9 cellular contexts compared by ENCODE assay signal in genomic region chr1:202010042-202011015, GRCh38. TPM values are rescaled to one million over a fixed set of nuclear protein-coding genes. Genes with fewer than 3 reads are reported as not detected.
DNase-seq lines count a peak whose midpoint lies in the region; ATAC-seq, FAIRE-seq and TF ChIP-seq lines count a peak whose summit lies in the region.
"Had no signal": no experiment of that assay in that cellular context is flagged by ENCODE, and none has a peak within 500 bp of the region (broad histone marks: within the 10 kb centered on the region; RNA-seq: fewer than 3 reads in every experiment).

Gene ELF3, plus strand, starts transcription at chr1:202010587. Its CDS starts 550 bp downstream, at chr1:202011137.

- TF ChIP-seq CTCF in GM10266 (IDR thresholded peaks at IDR 0.05; ENCODE audit: control insufficient read depth, insufficient read depth, low read depth, missing control alignments) = no peak
- no peak for TF ChIP-seq CTCF in MM.1S (IDR thresholded peaks at IDR 0.05; ENCODE audit: low read length)
- TF ChIP-seq CTCF in GM12878 (IDR thresholded peaks at IDR 0.05 in 2 of 3, conservative IDR thresholded peaks at IDR 0.05 in 1 of 3; ENCODE audit: control insufficient read depth in 2 of 3, extremely low read depth in 1 of 3, insufficient read depth in 1 of 3, low read depth in 3 of 3, low read length in 3 of 3) = no peak
- TF ChIP-seq CTCF in mesothelial cell of epicardium (IDR thresholded peaks at IDR 0.05; ENCODE audit: unreplicated experiment) = no peak
- no peak for TF ChIP-seq CTCF in esophagus muscularis mucosa (IDR thresholded peaks at IDR 0.05)

- no peak for TF ChIP-seq POLR2A in GM12878 (IDR thresholded peaks at IDR 0.05; ENCODE audit: low read depth, low read length)
- TF ChIP-seq POLR2A in esophagus muscularis mucosa (IDR thresholded peaks at IDR 0.05; ENCODE audit: low read depth) = no peak

- H3K4me2 ChIP-seq in MM.1S (ENCODE audit: low read depth, low read length) (peak within 1 kb of the TSS; percentile 56), GM12878 (ENCODE audit: control insufficient read depth, insufficient read depth) (peak within 1 kb of the TSS; percentile 75)

- H3K4me1 ChIP-seq in MM.1S (ENCODE audit: low read length) (peaks cover 11% of the 10 kb centered on the region), GM12878 (ENCODE audit: control insufficient read depth, insufficient read depth, low read length) (peaks cover 11% of the 10 kb centered on the region), esophagus muscularis mucosa (peaks cover 0 to 12% (median 2%) of the 10 kb centered on the region in 4 donors)
- H3K4me1 ChIP-seq in naive thymus-derived CD4-positive, alpha-beta T cell (ENCODE audit: control insufficient read depth in 2 of 2, insufficient read depth in 2 of 2, low read length in 2 of 2) = no peaks in the 10 kb centered on the region

- H3K79me2 ChIP-seq in MM.1S (ENCODE audit: low read length) (no peaks in the 10 kb centered on the region), GM12878 (ENCODE audit: control insufficient read depth, insufficient read depth, low read length) (no peaks in the 10 kb centered on the region)

- WGBS in GM12878 (ENCODE audit: insufficient coverage, insufficient replicate concordance, low lambda C conversion rate, missing lambda C conversion rate) = 40% methylated on average over 24 of the region's 24 CpGs
- 81% methylated on average over 11 of the region's 24 CpGs for WGBS in esophagus muscularis mucosa

- DNase-seq in GM10266 (ENCODE audit: extremely low spot score) (peak; percentile 43), MM.1S (peak; percentile 81), GM12878 (ENCODE audit: low read depth, low spot score) (peak; percentile 60), mesothelial cell of epicardium (ENCODE audit: low spot score in 2 of 2, unreplicated experiment in 2 of 2) (peak; percentile 38 to 76), esophagus muscularis mucosa (ENCODE audit: extremely low spot score) (no peak), occipital lobe (lab: John Stamatoyannopoulos, UW) (no peak)
- DNase-seq in naive thymus-derived CD4-positive, alpha-beta T cell = no peak

- H4K20me1 ChIP-seq in MM.1S (ENCODE audit: insufficient read depth, low read length) = no peaks in the 10 kb centered on the region
- H4K20me1 ChIP-seq in GM12878 (ENCODE audit: control insufficient read depth, insufficient read depth) = no peaks in the 10 kb centered on the region

- H3K36me3 Mint-ChIP-seq in mesothelial cell of epicardium = peaks cover 12% of the 10 kb centered on the region
- peaks cover 0 to 14% (median 4%) of the 10 kb centered on the region in 5 donors for H3K36me3 Mint-ChIP-seq in naive thymus-derived CD4-positive, alpha-beta T cell

- BruUV-seq in GM12878 (replicated peaks; lab: Mats Ljungman, UMichigan) = TSS peak; percentile 71

- peak within 1 kb of the TSS; percentile 100 for H3K27ac Mint-ChIP-seq in mesothelial cell of epicardium
- no peak within 1 kb of the TSS for H3K27ac Mint-ChIP-seq in naive thymus-derived CD4-positive, alpha-beta T cell

- H2AFZ ChIP-seq in MM.1S (ENCODE audit: low read length) (peak within 1 kb of the TSS; percentile 64), GM12878 (ENCODE audit: control insufficient read depth, low read depth, low read length) (peak within 1 kb of the TSS; percentile 68)

- TF ChIP-seq EP300 in GM12878 (IDR thresholded peaks at IDR 0.05; ENCODE audit: borderline replicate concordance in 1 of 2, control insufficient read depth in 1 of 2, low read depth in 2 of 2, low read length in 2 of 2) = no peak
- TF ChIP-seq EP300 in esophagus muscularis mucosa (IDR thresholded peaks at IDR 0.05) = no peak

- TF ChIP-seq RAD21 in GM12878 (IDR thresholded peaks at IDR 0.05; ENCODE audit: insufficient read depth, low read depth, low read length) = no peak

- H3K4me3 ChIP-seq in MM.1S (ENCODE audit: low read length) (no peak within 1 kb of the TSS), GM12878 (0 out of 2 replicates have a peak within 1 kb of the TSS, but pooled peaks have one; percentile 28), esophagus muscularis mucosa (peak within 1 kb of the TSS in 1 of 4 donors; percentile 16)
- no peak within 1 kb of the TSS for H3K4me3 ChIP-seq in naive thymus-derived CD4-positive, alpha-beta T cell (ENCODE audit: low read length)

- H3K4me3 Mint-ChIP-seq in mesothelial cell of epicardium = peak within 1 kb of the TSS; percentile 92
- no peak within 1 kb of the TSS for H3K4me3 Mint-ChIP-seq in naive thymus-derived CD4-positive, alpha-beta T cell

- no peaks in the 10 kb centered on the region for H3K27me3 ChIP-seq in MM.1S (replicated peaks; ENCODE audit: insufficient read depth, low read length)
- H3K27me3 ChIP-seq in GM12878 (replicated peaks in 1 of 2; ENCODE audit: control insufficient read depth in 2 of 2, insufficient read depth in 2 of 2, low read length in 1 of 2) = no peaks in the 10 kb centered on the region
- H3K27me3 ChIP-seq in naive thymus-derived CD4-positive, alpha-beta T cell (ENCODE audit: control insufficient read depth in 2 of 2, insufficient read depth in 2 of 2, low read length in 2 of 2) = no peaks in the 10 kb centered on the region
- H3K27me3 ChIP-seq in esophagus muscularis mucosa = no peaks in the 10 kb centered on the region

- H3F3A ChIP-seq in MM.1S (ENCODE audit: insufficient read depth, low read length) = no peaks in the 10 kb centered on the region

- no peaks in the 10 kb centered on the region for H3K9me3 ChIP-seq in MM.1S (replicated peaks; ENCODE audit: insufficient read depth, low read length)
- no peaks in the 10 kb centered on the region for H3K9me3 ChIP-seq in GM12878 (replicated peaks; ENCODE audit: control insufficient read depth, insufficient read depth, low read length)
- H3K9me3 ChIP-seq in naive thymus-derived CD4-positive, alpha-beta T cell (ENCODE audit: control insufficient read depth in 2 of 3, low read length in 3 of 3) = no peaks in the 10 kb centered on the region
- no peaks in the 10 kb centered on the region for H3K9me3 ChIP-seq in esophagus muscularis mucosa

- H3K9ac ChIP-seq in MM.1S (ENCODE audit: low read length) (peak within 1 kb of the TSS; percentile 28; the same call in 1 of the 2 replicates), GM12878 (ENCODE audit: control insufficient read depth, insufficient read depth, low read length) (peak within 1 kb of the TSS; percentile 52)

- peaks cover 78% of the 10 kb centered on the region for H3K4me1 Mint-ChIP-seq in mesothelial cell of epicardium
- peaks cover 0 to 2% (median 0%) of the 10 kb centered on the region in 7 donors for H3K4me1 Mint-ChIP-seq in naive thymus-derived CD4-positive, alpha-beta T cell

- no peaks in the 10 kb centered on the region for H3K9me3 Mint-ChIP-seq in mesothelial cell of epicardium
- peaks cover 0 to 2% (median 0%) of the 10 kb centered on the region in 11 donors for H3K9me3 Mint-ChIP-seq in naive thymus-derived CD4-positive, alpha-beta T cell

- H3K36me3 ChIP-seq in MM.1S (replicated peaks; ENCODE audit: insufficient read depth, low read length) (0 out of 2 replicates have a peak, but pooled peaks cover 1% of the 10 kb centered on the region), GM12878 (ENCODE audit: control insufficient read depth in 2 of 2, insufficient read depth in 2 of 2, low read length in 1 of 2) (no peaks in the 10 kb centered on the region; a peak in 1 of 4 replicates), esophagus muscularis mucosa (peaks cover 5 to 34% (median 26%) of the 10 kb centered on the region in 4 donors)
- peaks cover 0 to 19% (median 0%) of the 10 kb centered on the region in 3 experiments for H3K36me3 ChIP-seq in naive thymus-derived CD4-positive, alpha-beta T cell (ENCODE audit: control insufficient read depth in 2 of 3, insufficient read depth in 3 of 3, low read length in 3 of 3)

- CTCF ChIA-PET in GM12878 (lab: Yijun Ruan, JAX) = interaction anchor here (0.6 to 6.9 kb wide), 20 partner anchors 10 to 1851 kb away, joined by 3 to 171 read pairs (median 4); no protein-coding TSS in a partner anchor
- CTCF ChIA-PET in naive thymus-derived CD4-positive, alpha-beta T cell (lab: Charles Lee) = interaction anchor here (1.0 to 1.3 kb wide), 3 partner anchors 10 to 34 kb away, joined by 4 to 5 read pairs (median 4); no protein-coding TSS in a partner anchor

- ATAC-seq in GM21723 (IDR thresholded peaks at IDR 0.05; ENCODE audit: unreplicated experiment) = peak; percentile 74
- peak; percentile 95 for ATAC-seq in GM12878
- ATAC-seq in naive thymus-derived CD4-positive, alpha-beta T cell = no peak

- SMC1A ChIA-PET in GM12878 (lab: Charles Lee; ENCODE audit: uncharacterized antibody, unreplicated experiment) = interaction anchor here (0.7 to 4.8 kb wide), 21 partner anchors 10 to 181 kb away, joined by 3 to 67 read pairs (median 4); partner anchors contain the start of gene PTPN7

- H3K27me3 Mint-ChIP-seq in mesothelial cell of epicardium (ENCODE audit: low read depth) = no peaks in the 10 kb centered on the region
- no peaks in the 10 kb centered on the region for H3K27me3 Mint-ChIP-seq in naive thymus-derived CD4-positive, alpha-beta T cell

- POLR2A ChIA-PET in GM12878 (lab: Charles Lee) = interaction anchor here (0.5 to 1.6 kb wide), 6 partner anchors 24 to 149 kb away, joined by 3 to 8 read pairs (median 5); partner anchors contain the start of gene TIMM17A
- POLR2A ChIA-PET in naive thymus-derived CD4-positive, alpha-beta T cell (lab: Charles Lee) = no interaction called here

- RAD21 ChIA-PET in GM12878 (lab: Charles Lee; ENCODE audit: unreplicated experiment) = interaction anchor here (0.5 to 6.3 kb wide), 22 partner anchors 11 to 181 kb away, joined by 3 to 76 read pairs (median 4); partner anchors contain the start of genes PTPN7 and RNPEP

- in situ Hi-C loops in GM12878 (cut with MboI) = loop anchor here (5.0 kb wide), 1 partner anchor 112 kb away; the partner anchor contains the start of gene GPR37L1

- no peaks in the 10 kb centered on the region for H3K9me2 ChIP-seq in MM.1S (replicated peaks; ENCODE audit: insufficient read depth, low read length)

- FAIRE-seq in GM12878 (lab: Jason Lieb, UNC) = no peak

- intact Hi-C loops in GM12878 (cut with micrococcal nuclease; ENCODE audit: unreplicated experiment) = no loop called here
- intact Hi-C loops in naive thymus-derived CD4-positive, alpha-beta T cell (cut with micrococcal nuclease) = no loop called here
- intact Hi-C loops in esophagus muscularis mucosa (cut with DNase I) = no loop called here

- peak within 1 kb of the TSS; percentile 9; the same call in 1 of the 2 replicates for H3K27ac ChIP-seq in MM.1S (ENCODE audit: low read length)
- H3K27ac ChIP-seq in GM12878 (ENCODE audit: control insufficient read depth, insufficient read depth) = no peak within 1 kb of the TSS
- H3K27ac ChIP-seq in naive thymus-derived CD4-positive, alpha-beta T cell (ENCODE audit: low read depth, low read length) = no peak within 1 kb of the TSS
- H3K27ac ChIP-seq in esophagus muscularis mucosa (replicated peaks in 1 of 4) = no peak within 1 kb of the TSS

RNA-seq across cellular contexts. Expression of gene ELF3, which starts in this region (rescaled TPM):
- 1.4 and 1.7 TPM in 2 replicates for total RNA-seq in GM12878 (2013; cell fraction: nucleolus; rRNA removed)
- total RNA-seq in GM12878 (2014; rRNA removed) (0.40 and 0.93 TPM in 2 replicates), GM12878 (2014; rRNA removed; fragmentation: Illumina TruSeq; extraction: Trizol) (0.58 and 0.97 TPM in 2 replicates), GM12878 (2021) (1.1 and 2.4 TPM in 2 replicates), mesothelial cell of epicardium (111 to 112 TPM (median 112 TPM) in 3 replicates), esophagus muscularis mucosa (1 to 10 TPM in 2 of 4 donors, under 1 TPM in 1, not detected in 1; 0.17 to 2.9 (median 1.2) TPM), occipital lobe (0.31 TPM)
- 0.22 TPM for polyA plus RNA-seq in GM12878 (2011; ENCODE audit: low read depth)
- polyA plus RNA-seq in GM12878 (2011; rRNA removed) (8.9 and 14.3 TPM in 2 replicates), GM12878 (2014; fragmentation: Illumina TruSeq; extraction: Trizol) (0.13 and 0.94 TPM in 2 replicates), GM12878 (2014; fragmentation: Nextera tagmentation; extraction: Ambion mirVana) (under 1 TPM in 1 of 2 experiments, not detected in 1; 0.07 TPM), GM12878 (2014; rRNA removed) (0.68 and 1.1 TPM in 2 replicates), GM12878 (2016; fragmentation: Nextera tagmentation; extraction: Ambion mirVana) (under 1 TPM; 0.12 to 0.39 TPM)
- 19.5 and 23.0 TPM in 2 replicates for polyA plus RNA-seq in GM12878 (2011; cell fraction: cytosol; rRNA removed)
- 52.6 and 56.4 TPM in 2 replicates for polyA plus RNA-seq in GM12878 (2011; cell fraction: nucleus; rRNA removed)
- polyA plus RNA-seq in GM12878 (2012) = 0.22 and 0.52 TPM in 2 replicates
- polyA minus RNA-seq in GM12878 (2011; rRNA and poly(A)+ RNA removed) = 13.1 and 27.0 TPM in 2 replicates
- 5.7 and 9.1 TPM in 2 replicates for polyA minus RNA-seq in GM12878 (2011; cell fraction: cytosol; rRNA and poly(A)+ RNA removed)
- polyA minus RNA-seq in GM12878 (2011; cell fraction: nucleus; rRNA and poly(A)+ RNA removed) = 17.2 and 27.5 TPM in 2 replicates
- total RNA-seq in naive thymus-derived CD4-positive, alpha-beta T cell = 1 to 10 TPM in 3 of 5 experiments, under 1 TPM in 2; 0.19 to 2.8 (median 2.0) TPM
- polyA plus RNA-seq in naive thymus-derived CD4-positive, alpha-beta T cell = under 1 TPM in 1 of 2 donors, not detected in 1; 0.29 TPM
- total RNA-seq: HT1080 had no signal

Comparison
In these comparisons a context has a peak if more than half of its experiments do, and no peak if none do; other contexts are left out.
1. RNA of gene ELF3 (total RNA-seq): 111 to 112 TPM in mesothelial cell of epicardium; 0.19 to 2.8 TPM in naive thymus-derived CD4-positive, alpha-beta T cell, 0.17 to 2.9 TPM in esophagus muscularis mucosa, 0.40 to 2.4 TPM in GM12878 and 0.31 TPM in occipital lobe (single experiment); every median in the first group is over 10 times any median in the second.
2. DNase-seq: peak in GM10266 (single experiment), MM.1S (single experiment), GM12878 (single experiment) and mesothelial cell of epicardium (2 of 2); none in naive thymus-derived CD4-positive, alpha-beta T cell (0 of 9), esophagus muscularis mucosa (single experiment) and occipital lobe (single experiment).